In the genomic region with DNA sequence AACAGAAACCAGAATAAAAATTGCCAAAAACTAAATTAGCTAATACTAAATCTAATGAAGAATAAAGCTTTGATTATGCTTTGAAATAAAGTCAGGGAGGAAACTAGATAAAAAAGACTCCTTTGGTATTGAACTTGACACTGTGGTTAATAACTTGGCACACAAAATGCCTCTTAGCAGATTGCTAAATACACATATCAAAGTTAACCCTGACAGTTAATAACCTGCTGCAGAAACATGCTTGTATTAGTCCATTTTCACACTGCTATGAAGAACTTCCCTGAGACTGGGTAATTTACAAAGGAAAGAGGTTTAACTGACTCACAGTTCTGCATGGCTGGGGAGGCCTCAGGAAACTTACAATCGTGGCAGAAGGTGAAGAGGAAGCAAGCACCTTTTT, we compare ENCODE assay signal across 6 cellular contexts.
DNase-seq lines count a peak whose midpoint lies in the region; ATAC-seq and TF ChIP-seq lines count a peak whose summit lies in the region.
"Not testable (repeated sequence)": the region's sequence is repeated elsewhere in the genome, so short reads cannot be mapped to it uniquely, and the experiment has no call there.

No MANE protein-coding gene starts in this region.

- H3K9me3 ChIP-seq in CD8-positive, alpha-beta memory T cell (ENCODE audit: low read length); naive thymus-derived CD4-positive, alpha-beta T cell (ENCODE audit: control insufficient read depth in 2 of 3, low read length in 3 of 3); neutrophil: not testable (repeated sequence)

- not testable (repeated sequence) for DNase-seq in CD8-positive, alpha-beta memory T cell; activated CD8-positive, alpha-beta T cell treated with anti-CD3 and anti-CD28 coated beads for 36 hours; naive thymus-derived CD4-positive, alpha-beta T cell
- DNase-seq in choroid plexus epithelial cell (ENCODE audit: low read depth) (peak; percentile 7), iris pigment epithelial cell (ENCODE audit: low read depth) (peak; percentile 4)

- peaks cover 0 to 12% (median 3%) of the 10 kb centered on the region in 3 donors for H3K36me3 Mint-ChIP-seq in CD8-positive, alpha-beta memory T cell
- H3K36me3 Mint-ChIP-seq in activated CD8-positive, alpha-beta T cell treated with anti-CD3 and anti-CD28 coated beads for 36 hours (ENCODE audit: low read depth), result not testable (repeated sequence)
- peaks cover 0 to 17% (median 7%) of the 10 kb centered on the region in 5 donors for H3K36me3 Mint-ChIP-seq in naive thymus-derived CD4-positive, alpha-beta T cell

- H3K27me3 Mint-ChIP-seq in CD8-positive, alpha-beta memory T cell; activated CD8-positive, alpha-beta T cell treated with anti-CD3 and anti-CD28 coated beads for 36 hours; naive thymus-derived CD4-positive, alpha-beta T cell: not testable (repeated sequence)

- ATAC-seq in activated CD8-positive, alpha-beta T cell treated with anti-CD3 and anti-CD28 coated beads for 36 hours; naive thymus-derived CD4-positive, alpha-beta T cell: not testable (repeated sequence)

- H3K4me3 Mint-ChIP-seq in CD8-positive, alpha-beta memory T cell, result peak overlapping the region in 1 of 7 donors; percentile 9
- H3K4me3 Mint-ChIP-seq in activated CD8-positive, alpha-beta T cell treated with anti-CD3 and anti-CD28 coated beads for 36 hours; naive thymus-derived CD4-positive, alpha-beta T cell: not testable (repeated sequence)

- CTCF ChIA-PET in CD8-positive, alpha-beta memory T cell (lab: Charles Lee); activated CD8-positive, alpha-beta T cell treated with anti-CD3 and anti-CD28 coated beads for 36 hours (lab: Charles Lee); naive thymus-derived CD4-positive, alpha-beta T cell (lab: Charles Lee): not testable (repeated sequence)

- intact Hi-C loops in activated CD8-positive, alpha-beta T cell treated with anti-CD3 and anti-CD28 coated beads for 36 hours (cut with micrococcal nuclease); naive thymus-derived CD4-positive, alpha-beta T cell (cut with micrococcal nuclease): not testable (repeated sequence)

- H3K27me3 ChIP-seq in CD8-positive, alpha-beta memory T cell (ENCODE audit: insufficient read depth, low read length, poor library complexity, severe bottlenecking); naive thymus-derived CD4-positive, alpha-beta T cell (ENCODE audit: control insufficient read depth in 2 of 2, insufficient read depth in 2 of 2, low read length in 2 of 2); neutrophil: not testable (repeated sequence)

- not testable (repeated sequence) for H3K36me3 ChIP-seq in CD8-positive, alpha-beta memory T cell (ENCODE audit: insufficient read depth, low read length); naive thymus-derived CD4-positive, alpha-beta T cell (ENCODE audit: control insufficient read depth in 2 of 3, insufficient read depth in 3 of 3, low read length in 3 of 3); neutrophil

- not testable (repeated sequence) for H3K9me3 Mint-ChIP-seq in CD8-positive, alpha-beta memory T cell; activated CD8-positive, alpha-beta T cell treated with anti-CD3 and anti-CD28 coated beads for 36 hours; naive thymus-derived CD4-positive, alpha-beta T cell

- H3K4me1 Mint-ChIP-seq in CD8-positive, alpha-beta memory T cell, result peaks cover 14 to 16% (median 16%) of the 10 kb centered on the region in 3 donors
- H3K4me1 Mint-ChIP-seq in activated CD8-positive, alpha-beta T cell treated with anti-CD3 and anti-CD28 coated beads for 36 hours (ENCODE audit: low read depth), result peaks cover 12% of the 10 kb centered on the region
- H3K4me1 Mint-ChIP-seq in naive thymus-derived CD4-positive, alpha-beta T cell, result peaks cover 3 to 20% (median 14%) of the 10 kb centered on the region in 7 donors

- POLR2A ChIA-PET in CD8-positive, alpha-beta memory T cell (lab: Charles Lee); activated CD8-positive, alpha-beta T cell treated with anti-CD3 and anti-CD28 coated beads for 36 hours (lab: Charles Lee): not testable (repeated sequence)
- POLR2A ChIA-PET in naive thymus-derived CD4-positive, alpha-beta T cell (lab: Charles Lee), result interaction anchor here (0.9 kb wide), 1 partner anchor 336 kb away, joined by 3 read pairs; no protein-coding TSS in a partner anchor

- not testable (repeated sequence) for TF ChIP-seq CTCF in activated CD8-positive, alpha-beta T cell treated with anti-CD3 and anti-CD28 coated beads for 36 hours (IDR thresholded peaks at IDR 0.05); choroid plexus epithelial cell (conservative IDR thresholded peaks at IDR 0.05; ENCODE audit: low read depth, low read length); neutrophil (IDR thresholded peaks at IDR 0.05)

- not testable (repeated sequence) for H3K27ac ChIP-seq in CD8-positive, alpha-beta memory T cell (ENCODE audit: low read depth, low read length); naive thymus-derived CD4-positive, alpha-beta T cell (ENCODE audit: low read depth, low read length)
- H3K27ac ChIP-seq in neutrophil, result peak overlapping the region; percentile 64

- H3K27ac Mint-ChIP-seq in CD8-positive, alpha-beta memory T cell, result peak overlapping the region in 7 of 8 donors; percentile 28 to 84 (median 63)
- H3K27ac Mint-ChIP-seq in activated CD8-positive, alpha-beta T cell treated with anti-CD3 and anti-CD28 coated beads for 36 hours, result peak overlapping the region; percentile 12
- peak overlapping the region in 7 of 9 donors; percentile 6 to 71 (median 27) for H3K27ac Mint-ChIP-seq in naive thymus-derived CD4-positive, alpha-beta T cell

- H3K4me3 ChIP-seq in CD8-positive, alpha-beta memory T cell (ENCODE audit: low read length); choroid plexus epithelial cell (ENCODE audit: low read depth, low read length); naive thymus-derived CD4-positive, alpha-beta T cell (ENCODE audit: low read length); neutrophil (ENCODE audit: low read depth in 1 of 2, low read length in 1 of 2): not testable (repeated sequence)

- H3K4me1 ChIP-seq in CD8-positive, alpha-beta memory T cell (ENCODE audit: insufficient read depth, low read length); naive thymus-derived CD4-positive, alpha-beta T cell (ENCODE audit: control insufficient read depth in 2 of 2, insufficient read depth in 2 of 2, low read length in 2 of 2): not testable (repeated sequence)
- peaks cover 0 to 10% of the 10 kb centered on the region in 2 experiments for H3K4me1 ChIP-seq in neutrophil (ENCODE audit: control insufficient read depth in 1 of 2, insufficient read depth in 1 of 2, low read depth in 1 of 2, low read length in 1 of 2)

Comparison
In these comparisons a context has a peak if more than half of its experiments do, and no peak if none do; other contexts are left out.
1. H3K27ac Mint-ChIP-seq: peak in every context shown above with its lines; median percentile 63 in CD8-positive, alpha-beta memory T cell; 27 in naive thymus-derived CD4-positive, alpha-beta T cell; 12 in activated CD8-positive, alpha-beta T cell treated with anti-CD3 and anti-CD28 coated beads for 36 hours.